In genomic region chr22:42959472-42960145, GRCh38 we compare ENCODE assay signal across 8 cellular contexts. TPM values are rescaled to one million over a fixed set of nuclear protein-coding genes. Genes with fewer than 3 reads are reported as not detected.
DNase-seq lines count a peak whose midpoint lies in the region; ATAC-seq and TF ChIP-seq lines count a peak whose summit lies in the region.

No MANE protein-coding gene starts in this region.

- peaks cover 78% of the 10 kb centered on the region for H3K4me1 Mint-ChIP-seq in CD4-positive, alpha-beta T cell (ENCODE audit: low read depth)

- no peaks in the 10 kb centered on the region for H3K9me3 Mint-ChIP-seq in CD4-positive, alpha-beta T cell

- POLR2A ChIA-PET in CD4-positive, alpha-beta T cell (lab: Charles Lee), result interaction anchor here (1.0 kb wide), 1 partner anchor 56 kb away, joined by 3 read pairs; the partner anchor contains the start of gene PACSIN2

- no peaks in the 10 kb centered on the region for H3K36me3 ChIP-seq in brain microvascular endothelial cell (replicated peaks)
- H3K36me3 ChIP-seq in liver (ENCODE audit: control insufficient read depth in 4 of 4, insufficient read depth in 3 of 4, low read depth in 1 of 4, low read length in 3 of 4), result no peaks in the 10 kb centered on the region
- peaks cover 0 to 1% (median 0%) of the 10 kb centered on the region in 3 donors for H3K36me3 ChIP-seq in tibial artery

- no peak overlapping the region for H3K27ac ChIP-seq in CD4-positive, alpha-beta T cell (ENCODE audit: low read depth, low read length)
- peak overlapping the region; percentile 95 for H3K27ac ChIP-seq in brain microvascular endothelial cell
- peak overlapping the region; percentile 85 to 92 for H3K27ac ChIP-seq in liver (ENCODE audit: low read depth in 1 of 2, low read length in 2 of 2)
- peak overlapping the region; percentile 39 to 46 for H3K27ac ChIP-seq in tibial artery

- CTCF ChIA-PET in CD4-positive, alpha-beta T cell (lab: Charles Lee), result no interaction called here

- intact Hi-C loops in CD4-positive, alpha-beta T cell (cut with DNase I, micrococcal nuclease), result no loop called here
- intact Hi-C loops in tibial artery (cut with DNase I; ENCODE audit: low total_unique reads), result loop anchor here (10.0 kb wide), 1 partner anchor 55 kb away; no protein-coding TSS in a partner anchor

- peak overlapping the region; percentile 25 for H3K4me3 Mint-ChIP-seq in CD4-positive, alpha-beta T cell

- H3K4me3 ChIP-seq in brain microvascular endothelial cell (ENCODE audit: low read depth, low read length), result peak overlapping the region; percentile 15
- peak overlapping the region; percentile 56 to 87 (median 69) for H3K4me3 ChIP-seq in liver (ENCODE audit: low read depth in 1 of 3, low read length in 3 of 3)
- peak overlapping the region; percentile 40 to 41 for H3K4me3 ChIP-seq in tibial artery

- no peaks in the 10 kb centered on the region for H3K27me3 Mint-ChIP-seq in CD4-positive, alpha-beta T cell

- H3K4me1 ChIP-seq in liver (ENCODE audit: control insufficient read depth in 4 of 4, insufficient read depth in 4 of 4, low read length in 3 of 4) (peaks cover 10 to 41% (median 36%) of the 10 kb centered on the region in 4 donors), tibial artery (peaks cover 0 to 84% (median 48%) of the 10 kb centered on the region in 4 donors)

- H3K9ac ChIP-seq in liver (ENCODE audit: low read depth in 1 of 2, low read length in 2 of 2), result peak overlapping the region; percentile 70 to 86

- in situ Hi-C loops in brain microvascular endothelial cell (cut with HindIII; ENCODE audit: low pct_ligation_motif_present, low sequenced_read_pairs), result no loop called here

- peak; percentile 63 to 73 for TF ChIP-seq RAD21 in liver (IDR thresholded peaks at IDR 0.05)

- no peak for TF ChIP-seq CTCF in CD4-positive, alpha-beta T cell (IDR thresholded peaks at IDR 0.05)
- TF ChIP-seq CTCF in brain microvascular endothelial cell (IDR thresholded peaks at IDR 0.05; ENCODE audit: low read depth, low read length, missing control alignments), result no peak
- no peak for TF ChIP-seq CTCF in liver (IDR thresholded peaks at IDR 0.05; ENCODE audit: low read depth, low read length, missing input control)
- TF ChIP-seq CTCF in tibial artery (IDR thresholded peaks at IDR 0.05), result no peak

- H3K36me3 Mint-ChIP-seq in CD4-positive, alpha-beta T cell (ENCODE audit: low read depth), result peaks cover 32% of the 10 kb centered on the region

- H3K27ac Mint-ChIP-seq in CD4-positive, alpha-beta T cell, result peak overlapping the region; percentile 28

- no peaks in the 10 kb centered on the region for H3K9me3 ChIP-seq in CD4-positive, alpha-beta T cell (ENCODE audit: control insufficient read depth, low read length)
- H3K9me3 ChIP-seq in liver (ENCODE audit: control insufficient read depth in 4 of 4, low read length in 3 of 4) (no peaks in the 10 kb centered on the region), tibial artery (no peaks in the 10 kb centered on the region)

- 14% methylated on average over 13 of the region's 13 CpGs for WGBS in liver

- no peaks in the 10 kb centered on the region for H3K27me3 ChIP-seq in CD4-positive, alpha-beta T cell (ENCODE audit: control insufficient read depth, insufficient read depth, low read length)
- no peaks in the 10 kb centered on the region for H3K27me3 ChIP-seq in brain microvascular endothelial cell (replicated peaks)
- no peaks in the 10 kb centered on the region for H3K27me3 ChIP-seq in liver (ENCODE audit: control insufficient read depth in 4 of 4, insufficient read depth in 4 of 4, low read length in 3 of 4)
- H3K27me3 ChIP-seq in tibial artery, result no peaks in the 10 kb centered on the region

- ATAC-seq in CD4-positive, alpha-beta T cell (ENCODE audit: poor library complexity), result no peak

- DNase-seq in CD4-positive, alpha-beta T cell, result no peak
- DNase-seq in M059J (ENCODE audit: low read depth) (peak; percentile 44), brain microvascular endothelial cell (peak; percentile 94), tibial artery (peak; percentile 72 to 77), NCI-H1436 (lab: John Stamatoyannopoulos, UW) (no peak), NCI-H1694 (lab: John Stamatoyannopoulos, UW) (no peak)
- DNase-seq in stimulated activated CD4-positive, alpha-beta T cell treated with anti-CD3 and anti-CD28 coated beads, Interleukin-15, amount 100 ng/mL, for 24 hours, result no peak

TF ChIP-seq in liver, 16 proteins besides CTCF, POLR2A, EP300 and RAD21:
- TF ChIP-seq FOXA1 (IDR thresholded peaks at IDR 0.05) (peak; percentile 74), GABPA (IDR thresholded peaks at IDR 0.05 in 1 of 2, conservative IDR thresholded peaks at IDR 0.05 in 1 of 2) (peak; percentile 64 to 87), EGR1 (IDR thresholded peaks at IDR 0.05; ENCODE audit: low read depth in 2 of 2) (peak in 1 of 2 donors; percentile 54), TAF1 (conservative IDR thresholded peaks at IDR 0.05) (peak; percentile 74), HNF4A (conservative IDR thresholded peaks at IDR 0.05) (peak; percentile 76 to 82), SP1 (IDR thresholded peaks at IDR 0.05) (peak; percentile 73), NR2F2 (IDR thresholded peaks at IDR 0.05) (peak; percentile 93), JUND (IDR thresholded peaks at IDR 0.05) (peak; percentile 77 to 80), FOXA2 (IDR thresholded peaks at IDR 0.05) (peak; percentile 48), ATF3 (IDR thresholded peaks at IDR 0.05) (peak; percentile 96), MAX (IDR thresholded peaks at IDR 0.05) (peak; percentile 84), YY1 (IDR thresholded peaks at IDR 0.05) (peak; percentile 87), HNF4G (IDR thresholded peaks at IDR 0.05) (peak; percentile 34), ZBTB33 (IDR thresholded peaks at IDR 0.05) (peak; percentile 82), RXRA (IDR thresholded peaks at IDR 0.05) (peak; percentile 89 to 92)
- TF ChIP-seq, protein P1, sequence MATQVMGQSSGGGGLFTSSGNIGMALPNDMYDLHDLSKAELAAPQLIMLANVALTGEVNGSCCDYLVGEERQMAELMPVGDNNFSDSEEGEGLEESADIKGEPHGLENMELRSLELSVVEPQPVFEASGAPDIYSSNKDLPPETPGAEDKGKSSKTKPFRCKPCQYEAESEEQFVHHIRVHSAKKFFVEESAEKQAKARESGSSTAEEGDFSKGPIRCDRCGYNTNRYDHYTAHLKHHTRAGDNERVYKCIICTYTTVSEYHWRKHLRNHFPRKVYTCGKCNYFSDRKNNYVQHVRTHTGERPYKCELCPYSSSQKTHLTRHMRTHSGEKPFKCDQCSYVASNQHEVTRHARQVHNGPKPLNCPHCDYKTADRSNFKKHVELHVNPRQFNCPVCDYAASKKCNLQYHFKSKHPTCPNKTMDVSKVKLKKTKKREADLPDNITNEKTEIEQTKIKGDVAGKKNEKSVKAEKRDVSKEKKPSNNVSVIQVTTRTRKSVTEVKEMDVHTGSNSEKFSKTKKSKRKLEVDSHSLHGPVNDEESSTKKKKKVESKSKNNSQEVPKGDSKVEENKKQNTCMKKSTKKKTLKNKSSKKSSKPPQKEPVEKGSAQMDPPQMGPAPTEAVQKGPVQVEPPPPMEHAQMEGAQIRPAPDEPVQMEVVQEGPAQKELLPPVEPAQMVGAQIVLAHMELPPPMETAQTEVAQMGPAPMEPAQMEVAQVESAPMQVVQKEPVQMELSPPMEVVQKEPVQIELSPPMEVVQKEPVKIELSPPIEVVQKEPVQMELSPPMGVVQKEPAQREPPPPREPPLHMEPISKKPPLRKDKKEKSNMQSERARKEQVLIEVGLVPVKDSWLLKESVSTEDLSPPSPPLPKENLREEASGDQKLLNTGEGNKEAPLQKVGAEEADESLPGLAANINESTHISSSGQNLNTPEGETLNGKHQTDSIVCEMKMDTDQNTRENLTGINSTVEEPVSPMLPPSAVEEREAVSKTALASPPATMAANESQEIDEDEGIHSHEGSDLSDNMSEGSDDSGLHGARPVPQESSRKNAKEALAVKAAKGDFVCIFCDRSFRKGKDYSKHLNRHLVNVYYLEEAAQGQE (IDR thresholded peaks at IDR 0.05), result peak; percentile 88
TF ChIP-seq in liver: peak in this region for 16.

RNA-seq across cellular contexts. Expression of gene PACSIN2, which starts 55.3 kb away (rescaled TPM):
- total RNA-seq in CD4-positive, alpha-beta T cell, result 10 to 100 TPM; 23.3 to 25.5 TPM
- total RNA-seq in M059J (2014; rRNA removed; shearing (Covaris generic)), result 31.0 and 51.0 TPM in 2 replicates
- 10 to 100 TPM; 15.4 to 31.4 TPM for total RNA-seq in liver
- 10 to 100 TPM in 1 of 2 donors, 1 to 10 TPM in 1; 9.1 to 18.6 TPM for polyA plus RNA-seq in liver

Comparison
In these comparisons a context has a peak if more than half of its experiments do, and no peak if none do; other contexts are left out.
1. DNase-seq: peak in M059J (single experiment), brain microvascular endothelial cell (single experiment) and tibial artery (2 of 2); none in CD4-positive, alpha-beta T cell (0 of 10), NCI-H1436 (single experiment), NCI-H1694 (single experiment) and stimulated activated CD4-positive, alpha-beta T cell treated with anti-CD3 and anti-CD28 coated beads, Interleukin-15, amount 100 ng/mL, for 24 hours (single experiment).
2. H3K4me3 ChIP-seq: peak in every context shown above with its lines; median percentile 69 in liver; 40 in tibial artery; 15 in brain microvascular endothelial cell.